In the genomic region with DNA sequence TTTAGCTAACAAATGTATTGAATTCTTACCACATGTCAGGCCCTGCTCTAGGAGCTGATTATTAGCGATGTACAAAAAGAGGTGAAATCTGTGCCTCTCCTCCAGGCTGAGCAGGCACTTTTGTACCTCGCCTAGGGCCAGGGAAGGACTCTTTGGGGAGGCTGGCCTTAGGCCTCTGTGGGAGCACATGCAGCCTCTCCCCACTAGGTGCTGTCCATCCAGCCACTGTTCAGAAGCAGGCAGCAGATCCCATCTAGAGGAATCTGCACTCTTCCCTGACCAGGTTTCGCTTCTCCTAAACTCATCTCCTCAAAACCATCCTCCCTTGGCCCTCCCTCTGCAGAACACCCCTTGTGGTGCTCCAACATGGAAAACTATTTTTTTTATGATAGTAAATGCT, we compare ENCODE assay signal across 1 cellular context.
TF ChIP-seq lines count a peak whose summit lies in the region.

No MANE protein-coding gene starts in this region.

TF ChIP-seq in IMR-90, 13 proteins besides CTCF, POLR2A, EP300 and RAD21 (continued from another document):
- TF ChIP-seq MAFK (IDR thresholded peaks at IDR 0.05; ENCODE audit: low read depth, low read length) = no peak
- no peak for TF ChIP-seq FOS (IDR thresholded peaks at IDR 0.05; ENCODE audit: low read depth, low read length)
